ENCODE assay signal across 19 cellular contexts in the genomic region with DNA sequence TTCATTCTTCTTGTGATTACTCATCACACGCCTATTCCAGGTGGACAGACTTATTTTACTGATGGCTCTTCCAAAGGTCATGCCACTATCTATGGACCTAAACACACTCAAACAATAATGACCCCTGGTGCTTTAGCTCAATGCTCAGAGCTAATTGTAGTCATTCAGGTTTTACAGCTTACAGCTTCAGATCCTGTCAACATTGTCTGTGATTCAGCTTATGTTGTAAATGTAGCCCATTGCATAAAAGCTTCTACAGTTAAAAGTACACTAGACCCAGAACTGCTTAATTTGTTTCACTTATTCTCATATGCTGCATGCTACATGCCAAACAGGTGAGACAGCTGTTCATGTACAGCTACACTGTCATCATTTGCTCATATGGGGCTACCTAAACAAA. TPM values are rescaled to one million over a fixed set of nuclear protein-coding genes. Genes with fewer than 3 reads are reported as not detected.
A peak's percentile ranks its signal among the peaks of the same experiment; 100 is the strongest.
DNase-seq lines count a peak whose midpoint lies in the region; ATAC-seq and TF ChIP-seq lines count a peak whose summit lies in the region.
"Had no signal": no experiment of that assay in that cellular context is flagged by ENCODE, and none has a peak within 500 bp of the region (broad histone marks: within the 10 kb centered on the region; RNA-seq: fewer than 3 reads in every experiment).

No MANE protein-coding gene starts in this region.

- TF ChIP-seq CTCF in Caco-2 (IDR thresholded peaks at IDR 0.05; ENCODE audit: insufficient read depth in 1 of 2, low read depth in 1 of 2, low read length in 1 of 2, severe bottlenecking in 1 of 2, unreplicated experiment in 1 of 2) = no peak
- TF ChIP-seq CTCF in H9 (conservative IDR thresholded peaks at IDR 0.05) = no peak
- no peak for TF ChIP-seq CTCF in Panc1 (IDR thresholded peaks at IDR 0.05)
- TF ChIP-seq CTCF in gastrocnemius medialis (IDR thresholded peaks at IDR 0.05 in 4 of 5, conservative IDR thresholded peaks at IDR 0.05 in 1 of 5) = no peak

- H2BK20ac ChIP-seq in H9 (ENCODE audit: low read depth, low read length, poor library complexity, severe bottlenecking) = no peak overlapping the region

- H3K9me3 ChIP-seq in Caco-2 (peaks cover 4% of the 10 kb centered on the region; the same call in 1 of the 2 replicates), H9 (ENCODE audit: control insufficient read depth, low read depth, low read length) (no peaks in the 10 kb centered on the region), Panc1 (ENCODE audit: control insufficient read depth, insufficient read depth, low read depth, low read length) (no peaks in the 10 kb centered on the region), mesenchymal stem cell (ENCODE audit: control insufficient read depth, low read length) (no peaks in the 10 kb centered on the region), gastrocnemius medialis (no peaks in the 10 kb centered on the region)

- BruUV-seq in Caco-2 (replicated peaks; lab: Mats Ljungman, UMichigan) (no TSS peak), Panc1 (replicated peaks; lab: Mats Ljungman, UMichigan) (no TSS peak)

- H4K91ac ChIP-seq in H9 (ENCODE audit: insufficient read length, low read depth, low read length) (no peak overlapping the region), mesenchymal stem cell (ENCODE audit: low read length) (no peak overlapping the region)

- no peak overlapping the region for H4K8ac ChIP-seq in H9 (replicated peaks; ENCODE audit: insufficient read length, low read depth, low read length)
- H4K8ac ChIP-seq in mesenchymal stem cell (ENCODE audit: low read length) = no peak overlapping the region

- H3K36me3 Mint-ChIP-seq in Caco-2 (ENCODE audit: insufficient read depth, unreplicated experiment) = peaks cover 54% of the 10 kb centered on the region
- peaks cover 0 to 6% (median 0%) of the 10 kb centered on the region in 3 experiments; a peak in 2 of 7 replicates for H3K36me3 Mint-ChIP-seq in H9 (ENCODE audit: insufficient read depth in 1 of 3, low read depth in 3 of 3)
- H3K36me3 Mint-ChIP-seq: activated CD4-positive, alpha-beta memory T cell treated with anti-CD3 and anti-CD28 coated beads for 36 hours had no signal

- no peak overlapping the region for H3K14ac ChIP-seq in H9 (ENCODE audit: insufficient read depth, low read length)
- H3K14ac ChIP-seq in mesenchymal stem cell (ENCODE audit: low read length in 2 of 2) = no peak overlapping the region

- WGBS in H9 (ENCODE audit: extremely low coverage, insufficient read length, low lambda C conversion rate) = no CpG with 5 or more reads among the region's 1 CpG
- WGBS in mesenchymal stem cell = 65% methylated on average over 1 of the region's 1 CpG

- H2BK5ac ChIP-seq in H9 (ENCODE audit: insufficient read length, low read length) (no peak overlapping the region), mesenchymal stem cell (ENCODE audit: low read depth, low read length, poor library complexity, severe bottlenecking) (no peak overlapping the region)

- H3K79me1 ChIP-seq in H9 (ENCODE audit: insufficient read depth, low read depth, low read length, poor library complexity, severe bottlenecking) (no peaks in the 10 kb centered on the region), mesenchymal stem cell (replicated peaks; ENCODE audit: low read length, poor library complexity, severe bottlenecking) (no peaks in the 10 kb centered on the region)

- peaks cover 35% of the 10 kb centered on the region for H3K9me3 Mint-ChIP-seq in Caco-2 (ENCODE audit: unreplicated experiment)
- H3K9me3 Mint-ChIP-seq in H9 = peaks cover 2 to 7% of the 10 kb centered on the region in 2 experiments; a peak in 4 of 5 replicates
- H3K9me3 Mint-ChIP-seq: activated CD4-positive, alpha-beta memory T cell treated with anti-CD3 and anti-CD28 coated beads for 36 hours; natural killer cell treated with Interleukin-12 subunit alpha and Interleukin-12 subunit beta and Interleukin-15 and Interleukin-18, amount 100 ng/mL, for 72 hours had no signal

- H3K27me3 Mint-ChIP-seq in Caco-2 (ENCODE audit: insufficient read depth, unreplicated experiment) (no peaks in the 10 kb centered on the region), H9 (ENCODE audit: low read depth) (peaks cover 11% of the 10 kb centered on the region)

- H3K27me3 ChIP-seq in Caco-2 (replicated peaks; ENCODE audit: control insufficient read depth, insufficient read depth, low read length) (no peaks in the 10 kb centered on the region), H9 (ENCODE audit: insufficient read depth, low read length) (no peaks in the 10 kb centered on the region), Panc1 (ENCODE audit: control insufficient read depth, insufficient read depth, low read length) (no peaks in the 10 kb centered on the region), mesenchymal stem cell (ENCODE audit: control insufficient read depth in 1 of 2, insufficient read depth in 1 of 2, low read length in 2 of 2) (peaks cover 0 to 14% of the 10 kb centered on the region in 2 experiments), gastrocnemius medialis (no peaks in the 10 kb centered on the region)

- H2AK5ac ChIP-seq in H9 (ENCODE audit: insufficient read length, low read length) = no peak overlapping the region
- H2AK5ac ChIP-seq in mesenchymal stem cell (ENCODE audit: low read length, severe bottlenecking) = no peak overlapping the region

- H3K36me3 ChIP-seq in Caco-2 (ENCODE audit: control insufficient read depth, insufficient read depth, low read length) = 0 out of 2 replicates have a peak, but pooled peaks cover 1% of the 10 kb centered on the region
- H3K36me3 ChIP-seq in Panc1 (ENCODE audit: control insufficient read depth, insufficient read depth, low read length) = no peaks in the 10 kb centered on the region
- no peaks in the 10 kb centered on the region for H3K36me3 ChIP-seq in mesenchymal stem cell (ENCODE audit: control insufficient read depth in 1 of 2, insufficient read depth in 2 of 2, low read depth in 1 of 2, low read length in 2 of 2)
- H3K36me3 ChIP-seq in gastrocnemius medialis = no peaks in the 10 kb centered on the region

- DNase-seq in Caco-2 (peak; percentile 58 to 78), H9 (no peak), Panc1 (ENCODE audit: low read depth, low spot score) (no peak), mesenchymal stem cell (peak; percentile 49), gastrocnemius medialis (no peak), NCI-H524 (lab: John Stamatoyannopoulos, UW) (no peak)
- DNase-seq in activated naive CD4-positive, alpha-beta T cell treated with Interleukin-2 at 50 U/mL for 16 hours = no peak
- DNase-seq: ACHN; activated CD4-positive, alpha-beta memory T cell treated with anti-CD3 and anti-CD28 coated beads for 36 hours; activated effector memory CD4-positive, alpha-beta T cell treated with Interleukin-2 at 50 U/mL for 16 hours; C1 segment of cervical spinal cord; left cardiac atrium; NCI-H1930; substantia nigra; T1000 had no signal

- no peak overlapping the region for H4K5ac ChIP-seq in H9 (ENCODE audit: insufficient read length, low read depth, low read length)

- H3K23ac ChIP-seq in H9 (ENCODE audit: insufficient read length, low read depth, low read length) = no peak overlapping the region
- no peak overlapping the region for H3K23ac ChIP-seq in mesenchymal stem cell (ENCODE audit: low read length in 2 of 2)

- H2BK120ac ChIP-seq in H9 (ENCODE audit: low read depth, low read length, poor library complexity, severe bottlenecking) (no peak overlapping the region), mesenchymal stem cell (ENCODE audit: low read depth, low read length) (no peak overlapping the region)

- H4K20me1 ChIP-seq in H9 (ENCODE audit: control insufficient read depth, insufficient read depth, insufficient read length) = no peaks in the 10 kb centered on the region

- H3K4me2 ChIP-seq in H9 (ENCODE audit: insufficient read depth, insufficient read length, low read length) (peak overlapping the region; percentile 15), mesenchymal stem cell (ENCODE audit: low read length, poor library complexity, severe bottlenecking) (no peak overlapping the region)
- H3K4me2 ChIP-seq: KMS-11 had no signal

- H3K27ac ChIP-seq in H9 (ENCODE audit: insufficient read length, low read depth, low read length) (no peak overlapping the region), Panc1 (ENCODE audit: low read length) (peak overlapping the region; percentile 48; the same call in 1 of the 2 replicates), mesenchymal stem cell (ENCODE audit: low read length, poor library complexity, severe bottlenecking) (no peak overlapping the region), gastrocnemius medialis (no peak overlapping the region)
- H3K27ac ChIP-seq: KMS-11 had no signal

- peak overlapping the region; percentile 81 for H3K4me3 Mint-ChIP-seq in Caco-2 (ENCODE audit: unreplicated experiment)
- H3K4me3 Mint-ChIP-seq in H9 = no peak overlapping the region
- H3K4me3 Mint-ChIP-seq: activated CD4-positive, alpha-beta memory T cell treated with anti-CD3 and anti-CD28 coated beads for 36 hours; natural killer cell treated with Interleukin-12 subunit alpha and Interleukin-12 subunit beta and Interleukin-15 and Interleukin-18, amount 100 ng/mL, for 72 hours had no signal

- no peak overlapping the region for H3K56ac ChIP-seq in H9 (ENCODE audit: insufficient read length, low read depth, low read length)

- H2AFZ ChIP-seq in H9 (ENCODE audit: low read length) = no peak overlapping the region
- H2AFZ ChIP-seq in mesenchymal stem cell (ENCODE audit: low read depth, low read length) = no peak overlapping the region

- peak overlapping the region; percentile 96 for H3K27ac Mint-ChIP-seq in Caco-2 (ENCODE audit: unreplicated experiment)
- no peak overlapping the region for H3K27ac Mint-ChIP-seq in H9
- H3K27ac Mint-ChIP-seq: activated CD4-positive, alpha-beta memory T cell treated with anti-CD3 and anti-CD28 coated beads for 36 hours; natural killer cell treated with Interleukin-12 subunit alpha and Interleukin-12 subunit beta and Interleukin-15 and Interleukin-18, amount 100 ng/mL, for 72 hours had no signal

- intact Hi-C loops in Caco-2 (cut with micrococcal nuclease; ENCODE audit: unreplicated experiment) = loop anchor here (1.0 kb wide), 1 partner anchor 63 kb away; no protein-coding TSS in a partner anchor
- intact Hi-C loops in Panc1 (cut with micrococcal nuclease; ENCODE audit: unreplicated experiment) = no loop called here
- intact Hi-C loops in gastrocnemius medialis (cut with DNase I; ENCODE audit: low total_unique reads) = no loop called here

- H2BK12ac ChIP-seq in H9 (ENCODE audit: insufficient read length, low read depth, low read length) (no peak overlapping the region), mesenchymal stem cell (ENCODE audit: low read length in 2 of 2) (no peak overlapping the region)

- H3K23me2 ChIP-seq in H9 (ENCODE audit: insufficient read length, low read depth, low read length, poor library complexity, severe bottlenecking) = no peaks in the 10 kb centered on the region

- no peak for TF ChIP-seq POLR2A in gastrocnemius medialis (IDR thresholded peaks at IDR 0.05)

- H3K4me3 ChIP-seq in Caco-2 (ENCODE audit: low read depth, low read length) (no peak overlapping the region), Panc1 (ENCODE audit: low read depth in 2 of 2, low read length in 2 of 2) (no peak overlapping the region), mesenchymal stem cell (ENCODE audit: insufficient read depth in 1 of 2, low read depth in 1 of 2, low read length in 2 of 2) (no peak overlapping the region), gastrocnemius medialis (no peak overlapping the region)

- POLR2A ChIA-PET in Caco-2 (lab: Charles Lee) (interaction anchor here (0.6 to 1.1 kb wide), 3 partner anchors 15 to 49 kb away, joined by 4 to 12 read pairs (median 10); a partner anchor contains a TSS), Panc1 (lab: Charles Lee) (no interaction called here)

- H3K18ac ChIP-seq in H9 (ENCODE audit: insufficient read length, low read depth, low read length) (no peak overlapping the region), mesenchymal stem cell (ENCODE audit: low read depth in 1 of 2, low read length in 2 of 2) (no peak overlapping the region)

- H3T11ph ChIP-seq in H9 (ENCODE audit: low read length) = no peak overlapping the region

- peaks cover 83% of the 10 kb centered on the region for H3K4me1 Mint-ChIP-seq in Caco-2 (ENCODE audit: low read depth, unreplicated experiment)
- peaks cover 30 to 32% of the 10 kb centered on the region in 2 experiments for H3K4me1 Mint-ChIP-seq in H9

- H3K4ac ChIP-seq in H9 (ENCODE audit: low read depth, low read length) (no peak overlapping the region), mesenchymal stem cell (ENCODE audit: low read depth in 1 of 2, low read length in 2 of 2) (no peak overlapping the region)

- H3K9ac ChIP-seq in H9 (ENCODE audit: extremely low read depth, insufficient read length, low read length) (no peak overlapping the region), mesenchymal stem cell (ENCODE audit: low read length) (no peak overlapping the region)
- H3K9ac ChIP-seq: KMS-11 had no signal

- H2BK15ac ChIP-seq in H9 (ENCODE audit: low read depth, low read length) = no peak overlapping the region
- no peak overlapping the region for H2BK15ac ChIP-seq in mesenchymal stem cell (ENCODE audit: low read depth, poor library complexity, severe bottlenecking)

- no peaks in the 10 kb centered on the region for H3K79me2 ChIP-seq in H9 (ENCODE audit: insufficient read depth, low read length)

- CTCF ChIA-PET in Caco-2 (lab: Charles Lee) = interaction anchor here (0.6 to 1.0 kb wide), 3 partner anchors 24 to 762 kb away, joined by 3 to 21 read pairs (median 4); no protein-coding TSS in a partner anchor
- CTCF ChIA-PET in Panc1 (lab: Charles Lee) = no interaction called here

- in situ Hi-C loops in Panc1 (cut with HindIII; ENCODE audit: low pct_unique_long_range_greater_than_20kb, low sequenced_read_pairs) (no loop called here), gastrocnemius medialis (cut with MboI; ENCODE audit: low sequenced_read_pairs in 4 of 4) (no loop called here)

- H3K4me1 ChIP-seq in Caco-2 (peaks cover 93% of the 10 kb centered on the region), H9 (ENCODE audit: insufficient read depth, low read length) (no peaks in the 10 kb centered on the region), Panc1 (ENCODE audit: control insufficient read depth, insufficient read depth, low read length) (peaks cover 4% of the 10 kb centered on the region), mesenchymal stem cell (ENCODE audit: control insufficient read depth, insufficient read depth, low read depth, low read length) (peaks cover 14% of the 10 kb centered on the region), gastrocnemius medialis (no peaks in the 10 kb centered on the region)

- ATAC-seq in Panc1 (no peak), gastrocnemius medialis (no peak), GM21576 (IDR thresholded peaks at IDR 0.05; ENCODE audit: unreplicated experiment) (no peak)
- ATAC-seq: left cardiac atrium; natural killer cell treated with Interleukin-12 subunit alpha and Interleukin-12 subunit beta and Interleukin-15 and Interleukin-18, amount 100 ng/mL, for 72 hours; sciatic nerve had no signal

RNA-seq across cellular contexts. Expression of a gene that starts 49.2 kb away (rescaled TPM):
- total RNA-seq in Caco-2 (2022) (19.1 and 20.5 TPM in 2 replicates), H9 (2021) (23.5 and 24.4 TPM in 2 replicates), Panc1 (2021; ENCODE audit: unreplicated experiment) (11.9 TPM), gastrocnemius medialis (10 to 100 TPM; 11.6 to 16.8 (median 14.2) TPM)
- polyA plus RNA-seq in Panc1 (2012; ENCODE audit: insufficient read length) = 6.0 TPM
- polyA plus RNA-seq in mesenchymal stem cell (2013, experiment 1 of 2) = 14.3 TPM
- polyA plus RNA-seq in mesenchymal stem cell (2013, experiment 2 of 2) = 14.7 TPM

RNA-seq across cellular contexts. Expression of a gene that starts 49.5 kb away (rescaled TPM):
- total RNA-seq in Caco-2 (2022) = 31.0 and 33.1 TPM in 2 replicates
- total RNA-seq in H9 (2021) = 25.6 and 30.3 TPM in 2 replicates
- 15.1 TPM for total RNA-seq in Panc1 (2021; ENCODE audit: unreplicated experiment)
- 13.9 TPM for polyA plus RNA-seq in Panc1 (2012; ENCODE audit: insufficient read length)
- polyA plus RNA-seq in mesenchymal stem cell (2013, experiment 1 of 2) = 16.7 TPM
- polyA plus RNA-seq in mesenchymal stem cell (2013, experiment 2 of 2) = 16.5 TPM
- total RNA-seq in gastrocnemius medialis = 10 to 100 TPM; 22.0 to 30.6 (median 27.0) TPM

Comparison
In these comparisons a context has a peak if more than half of its experiments do, and no peak if none do; other contexts are left out.
1. DNase-seq: peak in Caco-2 (2 of 2) and mesenchymal stem cell (single experiment); none in H9 (single experiment), Panc1 (single experiment), activated naive CD4-positive, alpha-beta T cell treated with Interleukin-2 at 50 U/mL for 16 hours (single experiment), gastrocnemius medialis (0 of 2) and NCI-H524 (0 of 2).